In the genomic region with DNA sequence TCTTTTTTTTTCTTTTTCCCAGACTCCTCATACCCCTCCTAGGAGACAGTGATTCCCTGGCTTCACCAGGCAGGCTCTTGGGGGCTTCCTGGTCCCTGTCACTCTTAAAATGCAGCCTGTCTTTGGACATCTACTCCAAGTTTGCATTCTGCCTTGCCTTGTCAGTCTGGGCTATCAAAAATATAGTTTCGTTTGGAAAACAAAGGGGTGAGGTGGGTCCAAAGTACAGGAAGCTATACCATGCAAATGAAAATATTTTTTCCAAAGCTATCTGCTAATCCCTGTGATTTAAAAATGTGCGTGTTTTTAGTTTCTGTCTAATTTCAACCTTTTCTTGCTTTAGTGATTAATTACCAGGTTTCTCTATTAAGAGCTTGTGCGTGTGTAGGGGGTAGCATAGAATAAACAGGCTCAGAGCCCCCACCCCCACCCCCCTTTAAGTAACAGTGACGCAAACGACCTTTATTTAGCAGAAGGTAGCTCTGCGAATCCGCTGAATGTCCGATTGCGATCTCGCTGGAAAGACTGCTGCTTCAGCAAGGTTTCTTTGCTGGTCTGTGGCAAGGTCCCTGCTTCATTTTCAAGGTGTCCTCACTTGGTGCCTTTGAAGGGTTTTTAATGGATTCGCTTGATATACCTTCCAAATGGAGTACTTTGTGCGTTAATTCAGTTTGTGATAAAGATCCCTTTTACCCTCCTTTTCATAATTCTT, we compare ENCODE assay signal across 1 cellular context.
TF ChIP-seq lines count a peak whose summit lies in the region.

No MANE protein-coding gene starts in this region.

TF ChIP-seq in WTC11, 78 proteins besides CTCF, POLR2A, EP300 and RAD21 (continued from another document):
- TF ChIP-seq, protein P1, sequence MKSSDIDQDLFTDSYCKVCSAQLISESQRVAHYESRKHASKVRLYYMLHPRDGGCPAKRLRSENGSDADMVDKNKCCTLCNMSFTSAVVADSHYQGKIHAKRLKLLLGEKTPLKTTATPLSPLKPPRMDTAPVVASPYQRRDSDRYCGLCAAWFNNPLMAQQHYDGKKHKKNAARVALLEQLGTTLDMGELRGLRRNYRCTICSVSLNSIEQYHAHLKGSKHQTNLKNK (CRISPR knock-in tag; IDR thresholded peaks at IDR 0.05): no peak
- TF ChIP-seq ZNF396 (CRISPR knock-in tag; IDR thresholded peaks at IDR 0.05; ENCODE audit: borderline replicate concordance) (no peak), RELA (CRISPR knock-in tag; IDR thresholded peaks at IDR 0.05; ENCODE audit: borderline replicate concordance) (no peak), ESRRA (CRISPR knock-in tag; IDR thresholded peaks at IDR 0.05; ENCODE audit: borderline replicate concordance) (no peak), CREM (CRISPR knock-in tag; IDR thresholded peaks at IDR 0.05) (no peak)
- TF ChIP-seq, protein P2, sequence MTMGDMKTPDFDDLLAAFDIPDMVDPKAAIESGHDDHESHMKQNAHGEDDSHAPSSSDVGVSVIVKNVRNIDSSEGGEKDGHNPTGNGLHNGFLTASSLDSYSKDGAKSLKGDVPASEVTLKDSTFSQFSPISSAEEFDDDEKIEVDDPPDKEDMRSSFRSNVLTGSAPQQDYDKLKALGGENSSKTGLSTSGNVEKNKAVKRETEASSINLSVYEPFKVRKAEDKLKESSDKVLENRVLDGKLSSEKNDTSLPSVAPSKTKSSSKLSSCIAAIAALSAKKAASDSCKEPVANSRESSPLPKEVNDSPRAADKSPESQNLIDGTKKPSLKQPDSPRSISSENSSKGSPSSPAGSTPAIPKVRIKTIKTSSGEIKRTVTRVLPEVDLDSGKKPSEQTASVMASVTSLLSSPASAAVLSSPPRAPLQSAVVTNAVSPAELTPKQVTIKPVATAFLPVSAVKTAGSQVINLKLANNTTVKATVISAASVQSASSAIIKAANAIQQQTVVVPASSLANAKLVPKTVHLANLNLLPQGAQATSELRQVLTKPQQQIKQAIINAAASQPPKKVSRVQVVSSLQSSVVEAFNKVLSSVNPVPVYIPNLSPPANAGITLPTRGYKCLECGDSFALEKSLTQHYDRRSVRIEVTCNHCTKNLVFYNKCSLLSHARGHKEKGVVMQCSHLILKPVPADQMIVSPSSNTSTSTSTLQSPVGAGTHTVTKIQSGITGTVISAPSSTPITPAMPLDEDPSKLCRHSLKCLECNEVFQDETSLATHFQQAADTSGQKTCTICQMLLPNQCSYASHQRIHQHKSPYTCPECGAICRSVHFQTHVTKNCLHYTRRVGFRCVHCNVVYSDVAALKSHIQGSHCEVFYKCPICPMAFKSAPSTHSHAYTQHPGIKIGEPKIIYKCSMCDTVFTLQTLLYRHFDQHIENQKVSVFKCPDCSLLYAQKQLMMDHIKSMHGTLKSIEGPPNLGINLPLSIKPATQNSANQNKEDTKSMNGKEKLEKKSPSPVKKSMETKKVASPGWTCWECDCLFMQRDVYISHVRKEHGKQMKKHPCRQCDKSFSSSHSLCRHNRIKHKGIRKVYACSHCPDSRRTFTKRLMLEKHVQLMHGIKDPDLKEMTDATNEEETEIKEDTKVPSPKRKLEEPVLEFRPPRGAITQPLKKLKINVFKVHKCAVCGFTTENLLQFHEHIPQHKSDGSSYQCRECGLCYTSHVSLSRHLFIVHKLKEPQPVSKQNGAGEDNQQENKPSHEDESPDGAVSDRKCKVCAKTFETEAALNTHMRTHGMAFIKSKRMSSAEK (CRISPR knock-in tag; IDR thresholded peaks at IDR 0.05; ENCODE audit: borderline replicate concordance): no peak
